8 cellular contexts compared by ENCODE assay signal in the genomic region with DNA sequence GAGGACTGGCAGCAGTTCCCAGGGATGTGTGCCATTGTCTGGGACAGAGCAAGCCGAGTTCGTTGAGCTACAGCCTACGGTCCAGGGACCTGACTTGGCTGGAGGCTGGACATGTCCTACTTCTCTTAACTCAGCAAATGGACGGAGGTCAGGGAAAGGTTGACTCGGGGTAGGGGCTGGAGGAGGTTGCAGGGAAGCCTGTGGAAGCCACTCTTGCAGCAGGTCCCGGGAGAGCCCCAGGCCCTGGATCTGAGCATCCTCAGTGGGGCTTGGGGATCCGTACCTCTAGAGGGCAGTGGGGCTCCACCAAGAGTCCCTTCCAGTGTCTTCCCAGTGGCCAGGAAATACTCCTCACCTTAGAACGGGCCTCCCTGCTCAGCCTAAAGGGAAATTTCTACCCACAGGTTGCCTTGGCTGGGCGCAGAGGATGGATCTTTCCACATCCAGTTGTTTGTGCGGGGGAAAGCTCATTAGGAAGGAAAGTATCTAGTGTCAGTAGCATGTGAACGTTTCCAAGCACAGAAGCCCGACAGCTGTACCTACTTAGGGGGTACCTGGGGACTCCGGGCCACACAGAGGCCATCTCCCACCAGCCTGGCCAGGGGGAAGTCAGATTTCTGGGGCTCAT.
DNase-seq lines count a peak whose midpoint lies in the region; ATAC-seq lines count a peak whose summit lies in the region.

No MANE protein-coding gene starts in this region.

- ATAC-seq in HG03066 (IDR thresholded peaks at IDR 0.05; ENCODE audit: low read depth, unreplicated experiment) (peak; percentile 58), HG02678 (IDR thresholded peaks at IDR 0.05; ENCODE audit: unreplicated experiment) (no peak)

- DNase-seq in DMS114 treated with DMSO at 0.1 percent for 48 hours (lab: John Stamatoyannopoulos, UW; ENCODE audit: unreplicated experiment) (peak; percentile 73), OCI-M1 (lab: John Stamatoyannopoulos, UW) (peak; percentile 77), activated T-helper 1 cell treated with Interleukin-2 at 50 U/mL for 16 hours (ENCODE audit: low read depth) (peak; percentile 25), fibroblast of peridontal ligament (ENCODE audit: extremely low read depth) (peak; percentile 65), nucleus accumbens (lab: John Stamatoyannopoulos, UW) (peak in 42 of 56 donors; percentile 3 to 72 (median 28)), superior temporal gyrus (ENCODE audit: extremely low spot score) (peak; percentile 66)

Comparison
In these comparisons a context has a peak if more than half of its experiments do, and no peak if none do; other contexts are left out.
1. DNase-seq: peak in every context shown above with its lines; median percentile 77 in OCI-M1; 73 in DMS114 treated with DMSO at 0.1 percent for 48 hours; 66 in superior temporal gyrus; 65 in fibroblast of peridontal ligament; 28 in nucleus accumbens; 25 in activated T-helper 1 cell treated with Interleukin-2 at 50 U/mL for 16 hours.